8 cellular contexts compared by ENCODE assay signal in the genomic region with DNA sequence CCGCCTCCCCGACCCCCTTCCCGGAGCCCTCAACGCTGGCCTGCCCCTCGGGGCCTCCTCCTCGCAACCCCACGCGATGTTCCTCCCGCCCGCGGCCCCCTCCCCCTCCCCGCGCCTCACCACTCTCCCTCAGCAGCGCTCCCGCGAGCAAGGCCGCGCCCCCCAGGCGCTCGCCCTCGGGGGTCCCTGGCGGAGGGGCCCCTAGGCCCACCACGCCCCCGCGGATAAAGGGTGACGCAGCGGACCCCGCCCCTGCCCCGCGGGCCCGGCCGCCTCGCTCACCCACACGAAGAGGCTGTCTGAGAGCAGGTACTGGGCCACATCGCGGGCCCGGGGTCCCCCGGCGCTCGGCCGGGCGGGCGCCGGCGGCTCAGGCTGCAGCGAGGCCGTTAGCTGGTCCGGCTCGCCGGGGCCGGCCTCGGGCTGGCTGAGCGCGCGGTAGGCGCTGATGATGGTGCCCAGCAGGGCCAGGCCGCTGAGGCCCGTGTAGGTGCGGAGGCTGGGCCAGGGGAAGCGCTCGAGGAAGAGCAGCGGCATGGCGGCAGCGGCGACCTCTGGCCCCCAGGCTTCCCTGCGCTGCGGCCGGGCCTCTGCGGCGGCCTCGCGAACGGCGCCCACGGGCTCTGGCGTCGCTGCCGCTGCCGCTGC. TPM values are rescaled to one million over a fixed set of nuclear protein-coding genes. Genes with fewer than 3 reads are reported as not detected.
DNase-seq lines count a peak whose midpoint lies in the region; ATAC-seq and TF ChIP-seq lines count a peak whose summit lies in the region.

No MANE protein-coding gene starts in this region.

- H3K4me3 ChIP-seq in GM06990 (replicated peaks; ENCODE audit: low read depth, low read length) (peak overlapping the region; percentile 91), MM.1S (ENCODE audit: low read length) (peak overlapping the region; percentile 61), fibroblast of pulmonary artery (replicated peaks; ENCODE audit: low read depth, low read length) (peak overlapping the region; percentile 75), neuronal stem cell (ENCODE audit: low read length in 2 of 2) (peak overlapping the region; percentile 78 to 99), upper lobe of right lung (peak overlapping the region; percentile 72)

- no peaks in the 10 kb centered on the region for H3K9me3 Mint-ChIP-seq in H9
- no peaks in the 10 kb centered on the region for H3K9me3 Mint-ChIP-seq in activated T-cell treated with anti-CD3 and anti-CD28 coated beads, Interleukin-2, amount 50 U/mL, for 24 hours

- DNase-seq in GM06990 (ENCODE audit: extremely low read depth, insufficient read length) = peak; percentile 55
- peak; percentile 45 for DNase-seq in H9
- DNase-seq in MM.1S = peak; percentile 14
- peak; percentile 71 for DNase-seq in activated T-cell treated with anti-CD3 and anti-CD28 coated beads, Interleukin-2, amount 50 U/mL, for 24 hours
- no peak for DNase-seq in fibroblast of pulmonary artery (ENCODE audit: low read depth)
- peak; percentile 42 for DNase-seq in neuronal stem cell (ENCODE audit: low spot score)
- DNase-seq in upper lobe of right lung = peak; percentile 74
- DNase-seq in NCI-H2029 (lab: John Stamatoyannopoulos, UW) = no peak

- peak overlapping the region; percentile 85 to 95 for H3K4me3 Mint-ChIP-seq in H9
- H3K4me3 Mint-ChIP-seq in activated T-cell treated with anti-CD3 and anti-CD28 coated beads, Interleukin-2, amount 50 U/mL, for 24 hours = peak overlapping the region; percentile 94

- no peak overlapping the region for H3K4ac ChIP-seq in H9 (ENCODE audit: low read depth, low read length)
- H3K4ac ChIP-seq in neuronal stem cell (ENCODE audit: low read length) = no peak overlapping the region

- H2AK5ac ChIP-seq in H9 (ENCODE audit: insufficient read length, low read length) = no peak overlapping the region
- H2AK5ac ChIP-seq in neuronal stem cell (ENCODE audit: low read depth, low read length) = no peak overlapping the region

- H3K27me3 Mint-ChIP-seq in H9 (ENCODE audit: low read depth) = peaks cover 17% of the 10 kb centered on the region
- H3K27me3 Mint-ChIP-seq in activated T-cell treated with anti-CD3 and anti-CD28 coated beads, Interleukin-2, amount 50 U/mL, for 24 hours = no peaks in the 10 kb centered on the region

- H3K79me1 ChIP-seq in H9 (ENCODE audit: insufficient read depth, low read depth, low read length, poor library complexity, severe bottlenecking) (peaks cover 3% of the 10 kb centered on the region), neuronal stem cell (ENCODE audit: low read depth, low read length) (no peaks in the 10 kb centered on the region)

- no peak overlapping the region for H2BK20ac ChIP-seq in H9 (ENCODE audit: low read depth, low read length, poor library complexity, severe bottlenecking)

- no peak overlapping the region for H3K18ac ChIP-seq in H9 (ENCODE audit: insufficient read length, low read depth, low read length)
- peak overlapping the region; percentile 97 for H3K18ac ChIP-seq in neuronal stem cell (ENCODE audit: low read length)

- H2AFZ ChIP-seq in H9 (ENCODE audit: low read length) (no peak overlapping the region), MM.1S (ENCODE audit: low read length) (peak overlapping the region; percentile 32; the same call in 1 of the 2 replicates), neuronal stem cell (ENCODE audit: low read length) (peak overlapping the region; percentile 92)

- H3K9me3 ChIP-seq in H9 (ENCODE audit: control insufficient read depth, low read depth, low read length) (no peaks in the 10 kb centered on the region), MM.1S (replicated peaks; ENCODE audit: insufficient read depth, low read length) (no peaks in the 10 kb centered on the region), neuronal stem cell (replicated peaks in 1 of 2; ENCODE audit: control insufficient read depth in 2 of 2, insufficient read depth in 1 of 2, low read depth in 1 of 2, low read length in 2 of 2) (no peaks in the 10 kb centered on the region), upper lobe of right lung (no peaks in the 10 kb centered on the region)

- no peak overlapping the region for H2BK15ac ChIP-seq in H9 (ENCODE audit: low read depth, low read length)
- H2BK15ac ChIP-seq in neuronal stem cell (ENCODE audit: low read length) = no peak overlapping the region

- H4K91ac ChIP-seq in H9 (ENCODE audit: insufficient read length, low read depth, low read length) = no peak overlapping the region
- H4K91ac ChIP-seq in neuronal stem cell (ENCODE audit: low read depth, low read length, poor library complexity) = no peak overlapping the region

- H3K27me3 ChIP-seq in GM06990 (replicated peaks; ENCODE audit: control insufficient read depth, insufficient read depth, low read length) (no peaks in the 10 kb centered on the region), H9 (ENCODE audit: insufficient read depth, low read length) (no peaks in the 10 kb centered on the region; the same call in 1 of the 2 replicates), MM.1S (replicated peaks; ENCODE audit: insufficient read depth, low read length) (no peaks in the 10 kb centered on the region), neuronal stem cell (ENCODE audit: control insufficient read depth in 3 of 3, insufficient read depth in 3 of 3, low read depth in 1 of 3, low read length in 3 of 3) (peaks cover 0 to 2% (median 0%) of the 10 kb centered on the region in 3 experiments), upper lobe of right lung (no peaks in the 10 kb centered on the region)

- H3F3A ChIP-seq in MM.1S (ENCODE audit: insufficient read depth, low read length) = peaks cover 19% of the 10 kb centered on the region

- H3K36me3 ChIP-seq in GM06990 (ENCODE audit: control insufficient read depth, insufficient read depth, low read length) = 0 out of 2 replicates have a peak, but pooled peaks cover 2% of the 10 kb centered on the region
- no peaks in the 10 kb centered on the region for H3K36me3 ChIP-seq in MM.1S (replicated peaks; ENCODE audit: insufficient read depth, low read length)
- H3K36me3 ChIP-seq in neuronal stem cell (replicated peaks in 1 of 2; ENCODE audit: control insufficient read depth in 2 of 2, insufficient read depth in 2 of 2, low read length in 2 of 2) = peaks cover 2 to 18% of the 10 kb centered on the region in 2 donors
- peaks cover 4% of the 10 kb centered on the region for H3K36me3 ChIP-seq in upper lobe of right lung

- H2BK12ac ChIP-seq in H9 (ENCODE audit: insufficient read length, low read depth, low read length) = no peak overlapping the region
- no peak overlapping the region for H2BK12ac ChIP-seq in neuronal stem cell (ENCODE audit: low read length)

- H2BK5ac ChIP-seq in H9 (ENCODE audit: insufficient read length, low read length) (no peak overlapping the region), neuronal stem cell (ENCODE audit: low read length) (peak overlapping the region; percentile 91)

- peaks cover 7% of the 10 kb centered on the region; the same call in 1 of the 2 replicates for H3K4me1 ChIP-seq in H9 (ENCODE audit: insufficient read depth, low read length)
- H3K4me1 ChIP-seq in MM.1S (ENCODE audit: low read length) = peaks cover 8% of the 10 kb centered on the region; the same call in 1 of the 2 replicates
- H3K4me1 ChIP-seq in neuronal stem cell (ENCODE audit: control insufficient read depth in 2 of 2, insufficient read depth in 1 of 2, low read depth in 1 of 2, low read length in 2 of 2) = peaks cover 2 to 6% of the 10 kb centered on the region in 2 donors
- peaks cover 19% of the 10 kb centered on the region for H3K4me1 ChIP-seq in upper lobe of right lung

- H4K20me1 ChIP-seq in H9 (ENCODE audit: control insufficient read depth, insufficient read depth, insufficient read length) (no peaks in the 10 kb centered on the region), MM.1S (ENCODE audit: insufficient read depth, low read length) (no peaks in the 10 kb centered on the region)

- H3K23me2 ChIP-seq in H9 (ENCODE audit: insufficient read length, low read depth, low read length, poor library complexity, severe bottlenecking) = peaks cover 7% of the 10 kb centered on the region

- no peaks in the 10 kb centered on the region for H3K9me2 ChIP-seq in MM.1S (replicated peaks; ENCODE audit: insufficient read depth, low read length)

- H3K36me3 Mint-ChIP-seq in H9 (ENCODE audit: insufficient read depth in 1 of 3, low read depth in 3 of 3) = no peaks in the 10 kb centered on the region; a peak in 2 of 7 replicates
- H3K36me3 Mint-ChIP-seq in activated T-cell treated with anti-CD3 and anti-CD28 coated beads, Interleukin-2, amount 50 U/mL, for 24 hours (ENCODE audit: low read depth) = peaks cover 16% of the 10 kb centered on the region

- peak overlapping the region in 1 of 3 experiments; percentile 13; a peak in 1 of 7 replicates for H3K27ac Mint-ChIP-seq in H9
- peak overlapping the region; percentile 90 for H3K27ac Mint-ChIP-seq in activated T-cell treated with anti-CD3 and anti-CD28 coated beads, Interleukin-2, amount 50 U/mL, for 24 hours

- H3K27ac ChIP-seq in H9 (ENCODE audit: insufficient read length, low read depth, low read length) (no peak overlapping the region), MM.1S (ENCODE audit: low read length) (no peak overlapping the region), neuronal stem cell (replicated peaks; ENCODE audit: low read length) (peak overlapping the region; percentile 42), upper lobe of right lung (peak overlapping the region; percentile 76)

- H2BK120ac ChIP-seq in H9 (ENCODE audit: low read depth, low read length, poor library complexity, severe bottlenecking) (no peak overlapping the region), neuronal stem cell (ENCODE audit: low read depth, low read length) (no peak overlapping the region)

- H3K79me2 ChIP-seq in H9 (ENCODE audit: insufficient read depth, low read length) (peaks cover 2% of the 10 kb centered on the region; the same call in 1 of the 2 replicates), MM.1S (ENCODE audit: low read length) (peaks cover 50% of the 10 kb centered on the region)

- H3T11ph ChIP-seq in H9 (ENCODE audit: low read length) = no peak overlapping the region

- intact Hi-C loops in upper lobe of right lung (cut with DNase I) = no loop called here

- H3K23ac ChIP-seq in H9 (ENCODE audit: insufficient read length, low read depth, low read length) (no peak overlapping the region), neuronal stem cell (ENCODE audit: low read depth, low read length, poor library complexity) (no peak overlapping the region)

- H4K8ac ChIP-seq in H9 (replicated peaks; ENCODE audit: insufficient read length, low read depth, low read length) = no peak overlapping the region
- no peak overlapping the region for H4K8ac ChIP-seq in neuronal stem cell (ENCODE audit: low read depth, low read length)

- H4K5ac ChIP-seq in H9 (ENCODE audit: insufficient read length, low read depth, low read length) = no peak overlapping the region

- TF ChIP-seq CTCF in GM06990 (IDR thresholded peaks at IDR 0.05; ENCODE audit: insufficient read depth, low read length, poor library complexity, severe bottlenecking) (no peak), H9 (conservative IDR thresholded peaks at IDR 0.05) (no peak), MM.1S (IDR thresholded peaks at IDR 0.05; ENCODE audit: low read length) (no peak), fibroblast of pulmonary artery (IDR thresholded peaks at IDR 0.05; ENCODE audit: low read length, missing control alignments) (no peak), upper lobe of right lung (IDR thresholded peaks at IDR 0.05) (no peak)

- WGBS in H9 (ENCODE audit: extremely low coverage, insufficient read length, low lambda C conversion rate) = no CpG with 5 or more reads among the region's 79 CpGs
- no CpG with 5 or more reads among the region's 79 CpGs for WGBS in neuronal stem cell (ENCODE audit: extremely low coverage in 2 of 2, insufficient read length in 2 of 2, insufficient replicate concordance in 1 of 2), 2 donors

- H3K4me2 ChIP-seq in H9 (ENCODE audit: insufficient read depth, insufficient read length, low read length) (peak overlapping the region; percentile 100), MM.1S (ENCODE audit: low read depth, low read length) (peak overlapping the region; percentile 82), neuronal stem cell (ENCODE audit: insufficient read depth, low read length, poor library complexity, severe bottlenecking) (peak overlapping the region; percentile 51)

- H3K14ac ChIP-seq in H9 (ENCODE audit: insufficient read depth, low read length) = peak overlapping the region; percentile 82
- H3K14ac ChIP-seq in neuronal stem cell (ENCODE audit: low read length) = peak overlapping the region; percentile 33

- H3K56ac ChIP-seq in H9 (ENCODE audit: insufficient read length, low read depth, low read length) = no peak overlapping the region

- H3K4me1 Mint-ChIP-seq in H9 = peaks cover 39 to 45% of the 10 kb centered on the region in 2 experiments
- peaks cover 59% of the 10 kb centered on the region for H3K4me1 Mint-ChIP-seq in activated T-cell treated with anti-CD3 and anti-CD28 coated beads, Interleukin-2, amount 50 U/mL, for 24 hours (ENCODE audit: low read depth)

- ATAC-seq in upper lobe of right lung = peak; percentile 60

- peak overlapping the region; percentile 47 for H3K9ac ChIP-seq in H9 (ENCODE audit: extremely low read depth, insufficient read length, low read length)
- H3K9ac ChIP-seq in MM.1S (ENCODE audit: low read length) = peak overlapping the region; percentile 58; the same call in 1 of the 2 replicates
- H3K9ac ChIP-seq in neuronal stem cell (ENCODE audit: low read depth, low read length, poor library complexity) = peak overlapping the region; percentile 94

RNA-seq across cellular contexts. Expression of gene AMFR, which starts 0.4 kb away (rescaled TPM):
- 25.6 and 26.3 TPM in 2 replicates for total RNA-seq in H9 (2021)
- 25.0 TPM for polyA plus RNA-seq in neuronal stem cell (2013, experiment 1 of 2)
- polyA plus RNA-seq in neuronal stem cell (2013, experiment 2 of 2) = 25.1 TPM
- total RNA-seq in upper lobe of right lung = 89.8 TPM

RNA-seq across cellular contexts. Expression of gene NUDT21, which starts 26.2 kb away (rescaled TPM):
- total RNA-seq in H9 (2021) = 271 and 276 TPM in 2 replicates
- 108 TPM for polyA plus RNA-seq in neuronal stem cell (2013, experiment 1 of 2)
- polyA plus RNA-seq in neuronal stem cell (2013, experiment 2 of 2) = 111 TPM
- total RNA-seq in upper lobe of right lung = 77.2 TPM

RNA-seq across cellular contexts. Expression of gene OGFOD1, which starts 26.4 kb away (rescaled TPM):
- total RNA-seq in H9 (2021) (66.5 TPM in 2 replicates), upper lobe of right lung (34.4 TPM)
- polyA plus RNA-seq in neuronal stem cell (2013, experiment 1 of 2) = 29.3 TPM
- polyA plus RNA-seq in neuronal stem cell (2013, experiment 2 of 2) = 30.5 TPM

Comparison
In these comparisons a context has a peak if more than half of its experiments do, and no peak if none do; other contexts are left out.
1. DNase-seq: peak in GM06990 (single experiment), H9 (single experiment), MM.1S (single experiment), activated T-cell treated with anti-CD3 and anti-CD28 coated beads, Interleukin-2, amount 50 U/mL, for 24 hours (single experiment), neuronal stem cell (single experiment) and upper lobe of right lung (single experiment); none in fibroblast of pulmonary artery (single experiment) and NCI-H2029 (single experiment).
2. H3K27ac ChIP-seq: peak in neuronal stem cell (single experiment) and upper lobe of right lung (single experiment); none in H9 (single experiment) and MM.1S (single experiment).
3. Peak in every context shown above with its lines, with median percentiles within 50 percentile points of each other: H3K4me3 ChIP-seq, H3K4me2 ChIP-seq and H3K9ac ChIP-seq.